8 cellular contexts compared by ENCODE assay signal in the genomic region with DNA sequence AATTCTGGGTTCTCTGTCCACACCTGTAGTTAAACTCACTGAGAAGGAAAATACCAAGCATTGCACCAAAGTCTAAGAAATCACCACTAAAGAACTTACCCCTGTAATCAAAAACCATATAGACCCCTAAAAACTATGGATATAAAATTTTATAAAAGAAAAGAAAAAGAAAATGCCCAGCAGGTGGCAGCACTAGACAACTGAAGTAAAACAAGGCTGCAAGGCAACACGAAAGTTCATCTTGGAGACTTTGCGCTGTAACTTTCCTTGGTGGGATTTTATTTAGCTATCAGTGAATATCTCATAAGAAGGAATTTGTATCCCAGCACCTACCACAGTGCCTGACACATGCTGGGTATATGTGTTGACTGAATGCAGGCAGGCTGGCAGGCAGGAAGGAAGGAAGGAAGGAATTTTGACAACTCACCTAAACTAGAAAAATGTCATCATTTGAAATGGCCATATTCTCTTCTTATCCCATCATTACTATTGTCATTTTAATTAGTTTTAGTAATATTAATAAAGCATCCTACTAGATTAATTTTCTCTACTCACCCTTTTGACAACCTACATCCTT.
DNase-seq lines count a peak whose midpoint lies in the region; ATAC-seq and TF ChIP-seq lines count a peak whose summit lies in the region.

No MANE protein-coding gene starts in this region.

- intact Hi-C loops in prostate gland (cut with DNase I) (loop anchor here (2.0 to 10.0 kb wide), 3 partner anchors 314 to 746 kb away; no protein-coding TSS in a partner anchor), aorta (cut with DNase I) (loop anchor here (1.0 to 10.0 kb wide), 3 partner anchors 324 to 452 kb away; no protein-coding TSS in a partner anchor)

- no peak for ATAC-seq in gastroesophageal sphincter
- peak; percentile 74 for ATAC-seq in aorta (ENCODE audit: low FRiP score)
- no peak for ATAC-seq in GM18868 (IDR thresholded peaks at IDR 0.05; ENCODE audit: unreplicated experiment)

- TF ChIP-seq POLR2A in gastroesophageal sphincter (IDR thresholded peaks at IDR 0.05) (no peak), prostate gland (IDR thresholded peaks at IDR 0.05) (no peak)

- H3K9me3 ChIP-seq in gastroesophageal sphincter, result no peaks in the 10 kb centered on the region
- H3K9me3 ChIP-seq in prostate gland, result no peaks in the 10 kb centered on the region
- no peaks in the 10 kb centered on the region for H3K9me3 ChIP-seq in aorta (ENCODE audit: control insufficient read depth, low read length)

- no peak for TF ChIP-seq EP300 in gastroesophageal sphincter (IDR thresholded peaks at IDR 0.05)

- DNase-seq in DMS53 treated with DMSO at 0.1 percent for 48 hours (lab: John Stamatoyannopoulos, UW; ENCODE audit: unreplicated experiment) (peak; percentile 82), M059J (ENCODE audit: low read depth) (peak; percentile 74), RWPE1 (ENCODE audit: low spot score) (peak; percentile 25), prostate gland (ENCODE audit: low spot score) (peak; percentile 75), aorta (peak in 1 of 2 donors; percentile 66)
- peak; percentile 37 for DNase-seq in activated T-helper 9 cell treated with anti-CD3 and anti-CD28 coated beads, Interleukin-2, amount 50 U/mL, for 16 hours (ENCODE audit: low read depth)

- H3K27me3 ChIP-seq in gastroesophageal sphincter (no peaks in the 10 kb centered on the region), prostate gland (replicated peaks; ENCODE audit: insufficient read depth) (no peaks in the 10 kb centered on the region), aorta (ENCODE audit: control insufficient read depth in 1 of 2, insufficient read depth in 2 of 2, low read length in 1 of 2) (no peaks in the 10 kb centered on the region)

- CTCF ChIA-PET in RWPE1 (lab: Yijun Ruan, JAX), result interaction anchor here (0.5 to 5.6 kb wide), 9 partner anchors 26 to 1918 kb away, joined by 3 to 45 read pairs (median 3); no protein-coding TSS in a partner anchor

- H3K36me3 ChIP-seq in gastroesophageal sphincter (no peaks in the 10 kb centered on the region), prostate gland (no peaks in the 10 kb centered on the region), aorta (ENCODE audit: control insufficient read depth in 1 of 2, insufficient read depth in 2 of 2, low read length in 1 of 2) (no peaks in the 10 kb centered on the region)

- H3K4me1 ChIP-seq in gastroesophageal sphincter (peaks cover 8 to 40% (median 14%) of the 10 kb centered on the region in 3 donors), prostate gland (replicated peaks) (no peaks in the 10 kb centered on the region), aorta (ENCODE audit: control insufficient read depth in 1 of 2, insufficient read depth in 2 of 2, low read length in 2 of 2) (peaks cover 0 to 9% of the 10 kb centered on the region in 2 donors)

- TF ChIP-seq CTCF in RWPE1 (conservative IDR thresholded peaks at IDR 0.05; ENCODE audit: low read depth), result no peak; the same call in 1 of the 2 replicates
- TF ChIP-seq CTCF in gastroesophageal sphincter (IDR thresholded peaks at IDR 0.05), result peak; percentile 50 to 71 (median 70)
- peak; percentile 70 to 86 (median 76) for TF ChIP-seq CTCF in prostate gland (IDR thresholded peaks at IDR 0.05)

- POLR2A ChIA-PET in RWPE1 (lab: Yijun Ruan, JAX; ENCODE audit: low non-redundant PET), result no interaction called here

- H3K27ac ChIP-seq in RWPE1, result peak overlapping the region; percentile 84
- peak overlapping the region in 2 of 4 donors; percentile 67 to 77 for H3K27ac ChIP-seq in gastroesophageal sphincter
- H3K27ac ChIP-seq in prostate gland, result no peak overlapping the region
- no peak overlapping the region for H3K27ac ChIP-seq in aorta (ENCODE audit: low read depth in 1 of 2, low read length in 2 of 2)

- WGBS in gastroesophageal sphincter (ENCODE audit: low coverage in 1 of 2), 2 donors, result 0 to 3% methylated on average over 2 of the region's 2 CpGs
- 2% methylated on average over 2 of the region's 2 CpGs for WGBS in prostate gland
- 0 to 1% methylated on average over 2 of the region's 2 CpGs for WGBS in aorta, 2 donors

- no peak overlapping the region for H3K4me3 ChIP-seq in gastroesophageal sphincter
- no peak overlapping the region for H3K4me3 ChIP-seq in prostate gland
- H3K4me3 ChIP-seq in aorta (ENCODE audit: low read length in 2 of 2), result no peak overlapping the region
